In genomic region chr21:41283211-41283818, GRCh38 we compare ENCODE assay signal across 8 cellular contexts. TPM values are rescaled to one million over a fixed set of nuclear protein-coding genes. Genes with fewer than 3 reads are reported as not detected.
DNase-seq lines count a peak whose midpoint lies in the region; ATAC-seq, FAIRE-seq and TF ChIP-seq lines count a peak whose summit lies in the region.

No MANE protein-coding gene starts in this region.

- TF ChIP-seq EP300 in sigmoid colon (IDR thresholded peaks at IDR 0.05) = no peak

- H3K27me3 ChIP-seq in ascending aorta = no peaks in the 10 kb centered on the region
- H3K27me3 ChIP-seq in right atrium auricular region = no peaks in the 10 kb centered on the region
- peaks cover 0 to 5% (median 0%) of the 10 kb centered on the region in 3 donors for H3K27me3 ChIP-seq in sigmoid colon

- no peak for TF ChIP-seq POLR2A in sigmoid colon (IDR thresholded peaks at IDR 0.05)

- DNase-seq in GM19239 (ENCODE audit: insufficient read length, low spot score) = peak; percentile 63
- peak; percentile 70 for DNase-seq in MV-4-11 (lab: John Stamatoyannopoulos, UW)
- DNase-seq in RPMI8226 = peak; percentile 84
- DNase-seq in ascending aorta (ENCODE audit: low spot score in 2 of 2) = peak in 1 of 2 donors; percentile 70
- DNase-seq in right atrium auricular region (ENCODE audit: low spot score) = no peak
- DNase-seq in sigmoid colon = no peak

- ATAC-seq in GM21786 (IDR thresholded peaks at IDR 0.05; ENCODE audit: unreplicated experiment) = no peak

- H3K4me1 ChIP-seq in ascending aorta = no peaks in the 10 kb centered on the region
- H3K4me1 ChIP-seq in right atrium auricular region = peaks cover 0 to 4% of the 10 kb centered on the region in 2 donors
- H3K4me1 ChIP-seq in sigmoid colon = peaks cover 0 to 3% (median 0%) of the 10 kb centered on the region in 4 donors

- peak; percentile 96 for FAIRE-seq in GM19239 (lab: Jason Lieb, UNC)

- no peaks in the 10 kb centered on the region for H3K36me3 ChIP-seq in ascending aorta
- no peaks in the 10 kb centered on the region for H3K36me3 ChIP-seq in right atrium auricular region
- H3K36me3 ChIP-seq in sigmoid colon = no peaks in the 10 kb centered on the region

- 20 to 22% methylated on average over 8 of the region's 8 CpGs for WGBS in sigmoid colon, 2 donors

- intact Hi-C loops in ascending aorta (cut with DNase I) = loop anchor here (1.0 to 10.0 kb wide), 5 partner anchors 141 to 534 kb away; partner anchors contain the start of gene MX1
- intact Hi-C loops in sigmoid colon (cut with DNase I) = loop anchor here (1.0 to 5.0 kb wide), 2 partner anchors 177 to 329 kb away; no protein-coding TSS in a partner anchor

- no peaks in the 10 kb centered on the region for H3K9me3 ChIP-seq in ascending aorta
- no peaks in the 10 kb centered on the region for H3K9me3 ChIP-seq in right atrium auricular region
- no peaks in the 10 kb centered on the region for H3K9me3 ChIP-seq in sigmoid colon

- no peak overlapping the region for H3K4me3 ChIP-seq in ascending aorta
- no peak overlapping the region for H3K4me3 ChIP-seq in right atrium auricular region
- no peak overlapping the region for H3K4me3 ChIP-seq in sigmoid colon

- no peak overlapping the region for H3K27ac ChIP-seq in C4-2B
- no peak overlapping the region for H3K27ac ChIP-seq in ascending aorta
- H3K27ac ChIP-seq in right atrium auricular region = no peak overlapping the region
- H3K27ac ChIP-seq in sigmoid colon = no peak overlapping the region

- TF ChIP-seq CTCF in C4-2B (conservative IDR thresholded peaks at IDR 0.05) (peak; percentile 85), ascending aorta (IDR thresholded peaks at IDR 0.05) (peak; percentile 67 to 82 (median 76)), right atrium auricular region (IDR thresholded peaks at IDR 0.05) (peak; percentile 47 to 82), sigmoid colon (IDR thresholded peaks at IDR 0.05) (peak; percentile 56 to 74 (median 65))

RNA-seq across cellular contexts. Expression of gene FAM3B, which starts 33.3 kb away (rescaled TPM):
- total RNA-seq in ascending aorta (not detected), right atrium auricular region (not detected), sigmoid colon (under 1 TPM in 1 of 4 donors, not detected in 3; 0.16 TPM)
- 1 to 10 TPM in 2 of 3 donors, not detected in 1; 1.4 to 2.5 TPM for polyA plus RNA-seq in sigmoid colon

Comparison
In these comparisons a context has a peak if more than half of its experiments do, and no peak if none do; other contexts are left out.
1. DNase-seq: peak in GM19239 (single experiment), MV-4-11 (single experiment) and RPMI8226 (single experiment); none in right atrium auricular region (single experiment) and sigmoid colon (single experiment).
2. Peak in every context shown above with its lines, with median percentiles within 50 percentile points of each other: CTCF ChIP-seq.